Comparison of ENCODE assay signal across 25 cellular contexts in genomic region chr4:182082910-182083309, GRCh38.
"Had no signal": no experiment of that assay in that cellular context is flagged by ENCODE, and none has a peak within 500 bp of the region (broad histone marks: within the 10 kb centered on the region; RNA-seq: fewer than 3 reads in every experiment).

No MANE protein-coding gene starts in this region.

- H3K4me1 ChIP-seq: esophagus muscularis mucosa, psoas muscle, sigmoid colon, tibial nerve, upper lobe of left lung had no signal

- H3K27me3 ChIP-seq: esophagus muscularis mucosa, ovary, sigmoid colon, tibial nerve, upper lobe of left lung had no signal

- H3K36me3 ChIP-seq: esophagus muscularis mucosa, ovary, sigmoid colon, thoracic aorta, tibial nerve, upper lobe of left lung had no signal

- H3K9me3 Mint-ChIP-seq: nephron had no signal

- ATAC-seq: left lobe of liver; naive thymus-derived CD4-positive, alpha-beta T cell; psoas muscle; right cardiac atrium; stimulated activated memory B cell treated with anti-CD40 and anti-IgM and Interleukin-4, amounts not matched to agents 10 μg/mL and 1 μg/mL and 100 μg/mL, for 72 hours; stimulated activated naive CD8-positive, alpha-beta T cell treated with anti-CD3 and anti-CD28 coated beads, Interleukin-15, Interleukin-2, amounts not matched to agents 100 U/mL and 50 U/mL, for 24 hours had no signal

- H3K4me3 ChIP-seq: coronary artery, esophagus muscularis mucosa, lung, ovary, psoas muscle, sigmoid colon, thoracic aorta, tibial nerve, upper lobe of left lung had no signal

- H3K27ac Mint-ChIP-seq: immature natural killer cell; memory B cell; naive thymus-derived CD4-positive, alpha-beta T cell; nephron; stimulated activated memory B cell treated with anti-CD40 and anti-IgM and Interleukin-4, amounts not matched to agents 10 μg/mL and 1 μg/mL and 100 μg/mL, for 72 hours had no signal

- H3K4me3 Mint-ChIP-seq: immature natural killer cell; memory B cell; naive thymus-derived CD4-positive, alpha-beta T cell; nephron; stimulated activated memory B cell treated with anti-CD40 and anti-IgM and Interleukin-4, amounts not matched to agents 10 μg/mL and 1 μg/mL and 100 μg/mL, for 72 hours had no signal

- H3K4me1 Mint-ChIP-seq: immature natural killer cell; memory B cell; naive thymus-derived CD4-positive, alpha-beta T cell; stimulated activated memory B cell treated with anti-CD40 and anti-IgM and Interleukin-4, amounts not matched to agents 10 μg/mL and 1 μg/mL and 100 μg/mL, for 72 hours had no signal

- H3K36me3 Mint-ChIP-seq: immature natural killer cell; memory B cell; naive thymus-derived CD4-positive, alpha-beta T cell; stimulated activated memory B cell treated with anti-CD40 and anti-IgM and Interleukin-4, amounts not matched to agents 10 μg/mL and 1 μg/mL and 100 μg/mL, for 72 hours had no signal

- H3K27ac ChIP-seq: coronary artery, esophagus muscularis mucosa, ovary, psoas muscle, sigmoid colon, thoracic aorta, tibial nerve, upper lobe of left lung had no signal

- H3K9me3 ChIP-seq: esophagus muscularis mucosa, ovary, psoas muscle, sigmoid colon, thoracic aorta, tibial nerve, upper lobe of left lung had no signal

- DNase-seq: dermis blood vessel endothelial cell; effector memory CD4-positive, alpha-beta T cell; hypothalamus; immature natural killer cell; midbrain; naive thymus-derived CD4-positive, alpha-beta T cell; nucleus accumbens; ovary; posterior cingulate gyrus; psoas muscle; right cardiac atrium; sigmoid colon; stimulated activated CD4-positive, alpha-beta T cell treated with anti-CD3 and anti-CD28 coated beads, Interleukin-4, amount 100 ng/mL, for 4 hours; stimulated activated naive CD8-positive, alpha-beta T cell treated with anti-CD3 and anti-CD28 coated beads, Interleukin-15, Interleukin-2, amounts not matched to agents 100 U/mL and 50 U/mL, for 24 hours; substantia nigra; upper lobe of left lung had no signal

- H3K27me3 Mint-ChIP-seq: memory B cell; stimulated activated memory B cell treated with anti-CD40 and anti-IgM and Interleukin-4, amounts not matched to agents 10 μg/mL and 1 μg/mL and 100 μg/mL, for 72 hours had no signal
